16 cellular contexts compared by ENCODE assay signal in the genomic region with DNA sequence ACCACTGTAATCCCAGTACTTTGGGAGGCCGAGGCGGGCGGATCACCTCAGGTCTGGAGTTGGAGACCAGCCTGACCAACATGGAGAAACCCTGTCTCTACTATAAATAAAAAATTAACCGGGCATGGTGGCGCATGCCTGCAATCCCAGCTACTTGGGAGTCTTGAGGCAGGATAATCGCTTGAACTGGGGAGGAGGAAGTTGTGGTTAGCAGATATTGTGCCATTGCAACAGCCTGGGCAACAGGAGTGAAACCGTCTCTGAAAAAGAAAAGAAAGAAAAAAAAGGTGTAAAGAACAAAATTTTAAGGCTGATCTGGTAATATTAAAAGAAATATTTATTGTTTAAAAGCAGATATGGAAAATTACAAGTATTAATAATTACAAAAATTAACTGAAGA. TPM values are rescaled to one million over a fixed set of nuclear protein-coding genes. Genes with fewer than 3 reads are reported as not detected.
"Had no signal": no experiment of that assay in that cellular context is flagged by ENCODE, and none has a peak within 500 bp of the region (broad histone marks: within the 10 kb centered on the region; RNA-seq: fewer than 3 reads in every experiment).

No MANE protein-coding gene starts in this region.

- DNase-seq: activated CD4-positive, alpha-beta memory T cell treated with anti-CD3 and anti-CD28 coated beads for 36 hours; activated CD4-positive, alpha-beta T cell treated with anti-CD3 and anti-CD28 coated beads for 1 hour; activated gamma-delta T cell; activated T-cell treated with anti-CD3 and anti-CD28 coated beads, Interleukin-2, amount 50 U/mL, for 48 hours; esophagus squamous epithelium; foreskin keratinocyte; immature natural killer cell; midbrain; stimulated activated CD4-positive, alpha-beta T cell treated with anti-CD3 and anti-CD28 coated beads, Interleukin-4, amount 100 ng/mL, for 1 hour; stimulated activated CD8-positive, alpha-beta memory T cell treated with anti-CD3 and anti-CD28 coated beads, Interleukin-4, amount 100 ng/mL, for 48 hours; stimulated activated naive CD8-positive, alpha-beta T cell treated with anti-CD3 and anti-CD28 coated beads, Interleukin-15, Interleukin-2, amounts not matched to agents 100 U/mL and 50 U/mL, for 24 hours had no signal

- H3K36me3 ChIP-seq: esophagus squamous epithelium, neural progenitor cell, suprapubic skin, upper lobe of left lung had no signal

- H3K9me3 ChIP-seq: esophagus squamous epithelium, suprapubic skin, upper lobe of left lung had no signal

- ATAC-seq: foreskin keratinocyte; stimulated activated naive CD8-positive, alpha-beta T cell treated with anti-CD3 and anti-CD28 coated beads, Interleukin-15, Interleukin-2, amounts not matched to agents 100 U/mL and 50 U/mL, for 24 hours had no signal

- H3K4me1 ChIP-seq: esophagus squamous epithelium, foreskin keratinocyte, neural progenitor cell, parathyroid adenoma, suprapubic skin, upper lobe of left lung had no signal

- H3K27me3 ChIP-seq: esophagus squamous epithelium, foreskin keratinocyte, neural progenitor cell, suprapubic skin, upper lobe of left lung had no signal

- H3K4me3 ChIP-seq: esophagus squamous epithelium, lung, neural progenitor cell, suprapubic skin, upper lobe of left lung had no signal

- H3K27ac ChIP-seq: esophagus squamous epithelium, foreskin keratinocyte, neural progenitor cell, parathyroid adenoma, suprapubic skin, upper lobe of left lung had no signal

RNA-seq across cellular contexts. Expression of a gene that starts 29.7 kb away (rescaled TPM):
- total RNA-seq: activated CD4-positive, alpha-beta memory T cell treated with anti-CD3 and anti-CD28 coated beads for 36 hours; foreskin keratinocyte had no signal
